Comparison of ENCODE assay signal across 2 cellular contexts in genomic region chr11:112006095-112006441, GRCh38.
A peak's percentile ranks its signal among the peaks of the same experiment; 100 is the strongest.
TF ChIP-seq lines count a peak whose summit lies in the region.
"Not testable (repeated sequence)": the region's sequence is repeated elsewhere in the genome, so short reads cannot be mapped to it uniquely, and the experiment has no call there.

No MANE protein-coding gene starts in this region.

TF ChIP-seq in WTC11, 78 proteins besides CTCF, POLR2A, EP300 and RAD21 (continued from another document):
- TF ChIP-seq PRDM15 (CRISPR knock-in tag; IDR thresholded peaks at IDR 0.05) = 0 out of 2 replicates have a peak, but pooled peaks have one; percentile 17

TF ChIP-seq in HepG2, 621 proteins besides CTCF, POLR2A, EP300 and RAD21 (continued from another document and continues in another):
- TF ChIP-seq PAXIP1 (CRISPR knock-in tag; conservative IDR thresholded peaks at IDR 0.05) (peak; percentile 66), ARID5B (CRISPR knock-in tag; IDR thresholded peaks at IDR 0.05) (peak; percentile 75), MIXL1 (CRISPR knock-in tag; IDR thresholded peaks at IDR 0.05) (0 out of 2 replicates have a peak, but pooled peaks have one; percentile 11), FOXK1 (CRISPR knock-in tag; IDR thresholded peaks at IDR 0.05; ENCODE audit: borderline replicate concordance, low read depth) (peak; percentile 58), FOXA3 (CRISPR knock-in tag; IDR thresholded peaks at IDR 0.05) (peak; percentile 87), SIX4 (CRISPR knock-in tag; IDR thresholded peaks at IDR 0.05) (0 out of 2 replicates have a peak, but pooled peaks have one; percentile 14), MIER3 (CRISPR knock-in tag; IDR thresholded peaks at IDR 0.05; ENCODE audit: borderline replicate concordance) (peak; percentile 78; the same call in 1 of the 2 replicates), KAT8 (CRISPR knock-in tag; IDR thresholded peaks at IDR 0.05) (peak; percentile 34; the same call in 1 of the 2 replicates), RXRA (CRISPR knock-in tag; IDR thresholded peaks at IDR 0.05) (0 out of 2 replicates have a peak, but pooled peaks have one; percentile 26), ZBTB7B (CRISPR knock-in tag; IDR thresholded peaks at IDR 0.05) (peak; percentile 84), GFI1 (CRISPR knock-in tag; IDR thresholded peaks at IDR 0.05; ENCODE audit: borderline replicate concordance) (peak; percentile 55; the same call in 1 of the 2 replicates), MEIS2 (CRISPR knock-in tag; IDR thresholded peaks at IDR 0.05) (peak; percentile 86; the same call in 1 of the 2 replicates), ZFX (CRISPR knock-in tag; IDR thresholded peaks at IDR 0.05; ENCODE audit: low read depth) (peak; percentile 51; the same call in 1 of the 2 replicates), PATZ1 (CRISPR knock-in tag; IDR thresholded peaks at IDR 0.05) (peak; percentile 77), SOX13 (CRISPR knock-in tag; conservative IDR thresholded peaks at IDR 0.05 in 1 of 2, IDR thresholded peaks at IDR 0.05 in 1 of 2) (peak in 1 of 2 experiments; percentile 35; a peak in 1 of 4 replicates), ERF (CRISPR knock-in tag; IDR thresholded peaks at IDR 0.05) (peak; percentile 45; the same call in 1 of the 2 replicates), ZBTB38 (CRISPR knock-in tag; IDR thresholded peaks at IDR 0.05) (peak; percentile 34; the same call in 1 of the 2 replicates), ARNT2 (CRISPR knock-in tag; IDR thresholded peaks at IDR 0.05; ENCODE audit: low read depth) (peak; percentile 79), SMAD3 (CRISPR knock-in tag; IDR thresholded peaks at IDR 0.05) (peak; percentile 78; the same call in 1 of the 2 replicates), ZNF724P (CRISPR knock-in tag; IDR thresholded peaks at IDR 0.05; ENCODE audit: borderline replicate concordance) (0 out of 2 replicates have a peak, but pooled peaks have one; percentile 35), ZMYM4 (CRISPR knock-in tag; IDR thresholded peaks at IDR 0.05) (peak; percentile 77), ZSCAN31 (CRISPR knock-in tag; IDR thresholded peaks at IDR 0.05; ENCODE audit: low read depth) (peak; percentile 51; the same call in 1 of the 2 replicates), GATAD1 (CRISPR knock-in tag; IDR thresholded peaks at IDR 0.05) (0 out of 2 replicates have a peak, but pooled peaks have one; percentile 24), SOX6 (CRISPR knock-in tag; IDR thresholded peaks at IDR 0.05) (peak; percentile 51; the same call in 1 of the 2 replicates), REPIN1 (CRISPR knock-in tag; IDR thresholded peaks at IDR 0.05; ENCODE audit: borderline replicate concordance, low read depth) (peak; percentile 41; the same call in 1 of the 2 replicates), ZNF792 (CRISPR knock-in tag; IDR thresholded peaks at IDR 0.05) (peak; percentile 78), TFDP1 (CRISPR knock-in tag; IDR thresholded peaks at IDR 0.05; ENCODE audit: borderline replicate concordance) (peak; percentile 52; the same call in 1 of the 2 replicates), FOXA1 (CRISPR knock-in tag; IDR thresholded peaks at IDR 0.05) (peak; percentile 85), NONO (CRISPR knock-in tag; conservative IDR thresholded peaks at IDR 0.05) (peak; percentile 58; the same call in 1 of the 2 replicates), NCOA2 (CRISPR knock-in tag; IDR thresholded peaks at IDR 0.05) (peak; percentile 52; the same call in 1 of the 2 replicates), ZNF292 (CRISPR knock-in tag; IDR thresholded peaks at IDR 0.05; ENCODE audit: borderline replicate concordance, low read depth) (peak; percentile 85; the same call in 1 of the 2 replicates), FOXP4 (CRISPR knock-in tag; IDR thresholded peaks at IDR 0.05) (peak; percentile 69; the same call in 1 of the 2 replicates), GATAD2A (CRISPR knock-in tag; IDR thresholded peaks at IDR 0.05) (peak; percentile 68), ATF2 (CRISPR knock-in tag; IDR thresholded peaks at IDR 0.05) (peak; percentile 26; the same call in 1 of the 2 replicates), IRF2 (CRISPR knock-in tag; IDR thresholded peaks at IDR 0.05) (0 out of 2 replicates have a peak, but pooled peaks have one; percentile 18), ZNF788 (CRISPR knock-in tag; IDR thresholded peaks at IDR 0.05; ENCODE audit: borderline replicate concordance) (peak; percentile 80; the same call in 1 of the 2 replicates), TEAD3 (CRISPR knock-in tag; optimal IDR thresholded peaks at IDR 0.05; ENCODE audit: borderline replicate concordance) (peak; percentile 62), FOXP1 (CRISPR knock-in tag; IDR thresholded peaks at IDR 0.05) (peak; percentile 60), PHF20 (CRISPR knock-in tag; IDR thresholded peaks at IDR 0.05) (peak; percentile 34; the same call in 1 of the 2 replicates), FOXC1 (CRISPR knock-in tag; IDR thresholded peaks at IDR 0.05; ENCODE audit: borderline replicate concordance) (peak; percentile 87; the same call in 1 of the 2 replicates), MXD3 (CRISPR knock-in tag; IDR thresholded peaks at IDR 0.05) (peak; percentile 43; the same call in 1 of the 2 replicates), RBAK (CRISPR knock-in tag; IDR thresholded peaks at IDR 0.05) (peak; percentile 96), SAP130 (CRISPR knock-in tag; IDR thresholded peaks at IDR 0.05; ENCODE audit: low read depth) (peak; percentile 50), ZNF615 (CRISPR knock-in tag; IDR thresholded peaks at IDR 0.05; ENCODE audit: borderline replicate concordance) (0 out of 2 replicates have a peak, but pooled peaks have one; percentile 77), CHCHD3 (CRISPR knock-in tag; IDR thresholded peaks at IDR 0.05) (0 out of 2 replicates have a peak, but pooled peaks have one; percentile 47), ZNF556 (CRISPR knock-in tag; IDR thresholded peaks at IDR 0.05; ENCODE audit: borderline replicate concordance) (peak; percentile 64; the same call in 1 of the 2 replicates)
- not testable (repeated sequence) for TF ChIP-seq SOX13, SOX6, FOXA1, NONO, FOXP1 (IDR thresholded peaks at IDR 0.05)
